ENCODE assay signal across 1 cellular context in genomic region chr3:116702370-116702769, GRCh38.
TF ChIP-seq lines count a peak whose summit lies in the region.

No MANE protein-coding gene starts in this region.

TF ChIP-seq in GM23338, 12 proteins besides CTCF, POLR2A, EP300 and RAD21 (continued from another document):
- TF ChIP-seq, protein P1, sequence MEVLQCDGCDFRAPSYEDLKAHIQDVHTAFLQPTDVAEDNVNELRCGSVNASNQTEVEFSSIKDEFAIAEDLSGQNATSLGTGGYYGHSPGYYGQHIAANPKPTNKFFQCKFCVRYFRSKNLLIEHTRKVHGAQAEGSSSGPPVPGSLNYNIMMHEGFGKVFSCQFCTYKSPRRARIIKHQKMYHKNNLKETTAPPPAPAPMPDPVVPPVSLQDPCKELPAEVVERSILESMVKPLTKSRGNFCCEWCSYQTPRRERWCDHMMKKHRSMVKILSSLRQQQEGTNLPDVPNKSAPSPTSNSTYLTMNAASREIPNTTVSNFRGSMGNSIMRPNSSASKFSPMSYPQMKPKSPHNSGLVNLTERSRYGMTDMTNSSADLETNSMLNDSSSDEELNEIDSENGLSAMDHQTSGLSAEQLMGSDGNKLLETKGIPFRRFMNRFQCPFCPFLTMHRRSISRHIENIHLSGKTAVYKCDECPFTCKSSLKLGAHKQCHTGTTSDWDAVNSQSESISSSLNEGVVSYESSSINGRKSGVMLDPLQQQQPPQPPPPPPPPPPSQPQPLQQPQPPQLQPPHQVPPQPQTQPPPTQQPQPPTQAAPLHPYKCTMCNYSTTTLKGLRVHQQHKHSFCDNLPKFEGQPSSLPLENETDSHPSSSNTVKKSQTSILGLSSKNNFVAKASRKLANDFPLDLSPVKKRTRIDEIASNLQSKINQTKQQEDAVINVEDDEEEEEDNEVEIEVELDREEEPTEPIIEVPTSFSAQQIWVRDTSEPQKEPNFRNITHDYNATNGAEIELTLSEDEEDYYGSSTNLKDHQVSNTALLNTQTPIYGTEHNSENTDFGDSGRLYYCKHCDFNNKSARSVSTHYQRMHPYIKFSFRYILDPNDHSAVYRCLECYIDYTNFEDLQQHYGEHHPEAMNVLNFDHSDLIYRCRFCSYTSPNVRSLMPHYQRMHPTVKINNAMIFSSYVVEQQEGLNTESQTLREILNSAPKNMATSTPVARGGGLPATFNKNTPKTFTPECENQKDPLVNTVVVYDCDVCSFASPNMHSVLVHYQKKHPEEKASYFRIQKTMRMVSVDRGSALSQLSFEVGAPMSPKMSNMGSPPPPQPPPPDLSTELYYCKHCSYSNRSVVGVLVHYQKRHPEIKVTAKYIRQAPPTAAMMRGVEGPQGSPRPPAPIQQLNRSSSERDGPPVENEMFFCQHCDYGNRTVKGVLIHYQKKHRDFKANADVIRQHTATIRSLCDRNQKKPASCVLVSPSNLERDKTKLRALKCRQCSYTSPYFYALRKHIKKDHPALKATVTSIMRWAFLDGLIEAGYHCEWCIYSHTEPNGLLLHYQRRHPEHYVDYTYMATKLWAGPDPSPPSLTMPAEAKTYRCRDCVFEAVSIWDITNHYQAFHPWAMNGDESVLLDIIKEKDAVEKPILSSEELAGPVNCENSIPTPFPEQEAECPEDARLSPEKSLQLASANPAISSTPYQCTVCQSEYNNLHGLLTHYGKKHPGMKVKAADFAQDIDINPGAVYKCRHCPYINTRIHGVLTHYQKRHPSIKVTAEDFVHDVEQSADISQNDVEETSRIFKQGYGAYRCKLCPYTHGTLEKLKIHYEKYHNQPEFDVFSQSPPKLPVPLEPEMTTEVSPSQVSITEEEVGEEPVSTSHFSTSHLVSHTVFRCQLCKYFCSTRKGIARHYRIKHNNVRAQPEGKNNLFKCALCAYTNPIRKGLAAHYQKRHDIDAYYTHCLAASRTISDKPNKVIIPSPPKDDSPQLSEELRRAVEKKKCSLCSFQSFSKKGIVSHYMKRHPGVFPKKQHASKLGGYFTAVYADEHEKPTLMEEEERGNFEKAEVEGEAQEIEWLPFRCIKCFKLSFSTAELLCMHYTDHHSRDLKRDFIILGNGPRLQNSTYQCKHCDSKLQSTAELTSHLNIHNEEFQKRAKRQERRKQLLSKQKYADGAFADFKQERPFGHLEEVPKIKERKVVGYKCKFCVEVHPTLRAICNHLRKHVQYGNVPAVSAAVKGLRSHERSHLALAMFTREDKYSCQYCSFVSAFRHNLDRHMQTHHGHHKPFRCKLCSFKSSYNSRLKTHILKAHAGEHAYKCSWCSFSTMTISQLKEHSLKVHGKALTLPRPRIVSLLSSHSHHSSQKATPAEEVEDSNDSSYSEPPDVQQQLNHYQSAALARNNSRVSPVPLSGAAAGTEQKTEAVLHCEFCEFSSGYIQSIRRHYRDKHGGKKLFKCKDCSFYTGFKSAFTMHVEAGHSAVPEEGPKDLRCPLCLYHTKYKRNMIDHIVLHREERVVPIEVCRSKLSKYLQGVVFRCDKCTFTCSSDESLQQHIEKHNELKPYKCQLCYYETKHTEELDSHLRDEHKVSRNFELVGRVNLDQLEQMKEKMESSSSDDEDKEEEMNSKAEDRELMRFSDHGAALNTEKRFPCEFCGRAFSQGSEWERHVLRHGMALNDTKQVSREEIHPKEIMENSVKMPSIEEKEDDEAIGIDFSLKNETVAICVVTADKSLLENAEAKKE (CRISPR knock-in tag; IDR thresholded peaks at IDR 0.05) = no peak
- TF ChIP-seq REST (IDR thresholded peaks at IDR 0.05; ENCODE audit: unreplicated experiment) (no peak), ETS1 (IDR thresholded peaks at IDR 0.05) (no peak), POLR2AphosphoS5 (IDR thresholded peaks at IDR 0.05; ENCODE audit: low read depth) (no peak), EZH2phosphoT487 (IDR thresholded peaks at IDR 0.05; ENCODE audit: unreplicated experiment) (no peak), CREB1 (CRISPR knock-in tag; IDR thresholded peaks at IDR 0.05; ENCODE audit: low read depth) (no peak), NANOG (IDR thresholded peaks at IDR 0.05; ENCODE audit: borderline replicate concordance) (no peak), EZH2 (IDR thresholded peaks at IDR 0.05; ENCODE audit: low read depth, unreplicated experiment) (no peak), STAT1 (IDR thresholded peaks at IDR 0.05; ENCODE audit: unreplicated experiment) (no peak)
TF ChIP-seq in GM23338: peak in this region for 0.
